Comparison of ENCODE assay signal across 1 cellular context in genomic region chr7:2539031-2540028, GRCh38.
TF ChIP-seq lines count a peak whose summit lies in the region.

No MANE protein-coding gene starts in this region.

TF ChIP-seq in K562, 482 proteins besides CTCF, POLR2A, EP300 and RAD21:
- TF ChIP-seq RBFOX2 (IDR thresholded peaks at IDR 0.05; ENCODE audit: low read depth, low read length) (peak; percentile 54; the same call in 1 of the 2 replicates), POLR2G (IDR thresholded peaks at IDR 0.05; ENCODE audit: low read depth, low read length) (peak; percentile 64), NKRF (IDR thresholded peaks at IDR 0.05; ENCODE audit: borderline replicate concordance) (no peak)
